In the genomic region with DNA sequence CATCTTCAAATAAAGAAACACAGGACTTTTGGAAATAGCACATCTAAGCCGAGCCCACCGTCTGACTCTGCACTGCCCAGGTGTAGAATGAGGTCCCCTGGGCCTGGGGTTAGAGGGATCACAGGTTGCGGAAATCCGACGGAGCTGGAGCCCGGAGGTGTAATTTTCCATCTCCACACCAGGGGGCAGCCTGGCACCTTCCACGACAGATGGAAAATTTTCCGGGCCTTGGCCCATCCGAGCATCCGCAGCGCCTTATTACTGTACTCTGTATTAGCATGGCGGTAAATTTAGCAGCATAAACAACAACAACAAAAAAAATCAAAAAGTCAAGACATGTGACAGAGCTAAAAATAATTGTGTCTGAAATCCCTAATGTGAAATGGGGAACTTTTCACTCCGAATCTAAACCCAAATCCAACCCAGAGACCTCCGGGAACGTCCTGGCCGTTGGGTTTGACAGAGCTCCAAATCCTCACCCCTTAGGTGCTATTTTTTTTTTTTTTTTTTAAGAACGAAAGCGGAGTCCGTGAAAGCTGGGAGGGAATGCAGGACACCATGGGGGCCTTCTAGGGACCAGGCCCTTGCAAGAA, we compare ENCODE assay signal across 8 cellular contexts.
A peak's percentile ranks its signal among the peaks of the same experiment; 100 is the strongest.
DNase-seq lines count a peak whose midpoint lies in the region; TF ChIP-seq lines count a peak whose summit lies in the region.

No MANE protein-coding gene starts in this region.

- H3K9me3 ChIP-seq in vagina: no peaks in the 10 kb centered on the region

- no peaks in the 10 kb centered on the region for H3K36me3 ChIP-seq in vagina

- H3K4me1 Mint-ChIP-seq in activated naive CD4-positive, alpha-beta T cell treated with anti-CD3 and anti-CD28 coated beads, Interleukin-2, amount 10 ng/mL, durations not matched to agents 7 days and 5 days: peaks cover 4% of the 10 kb centered on the region

- no peaks in the 10 kb centered on the region for H3K4me1 ChIP-seq in vagina

- H3K36me3 Mint-ChIP-seq in activated naive CD4-positive, alpha-beta T cell treated with anti-CD3 and anti-CD28 coated beads, Interleukin-2, amount 10 ng/mL, durations not matched to agents 7 days and 5 days: no peaks in the 10 kb centered on the region

- DNase-seq in Kasumi-1 (lab: John Stamatoyannopoulos, UW) (peak; percentile 32 to 57), SHP77 treated with DMSO at 0.1 percent for 48 hours (lab: John Stamatoyannopoulos, UW) (peak; percentile 56), head of caudate nucleus (peak; percentile 68 to 93 (median 82)), posterior vena cava (ENCODE audit: low spot score) (peak; percentile 88), vagina (ENCODE audit: extremely low spot score in 2 of 2) (no peak)
- DNase-seq in activated naive CD4-positive, alpha-beta T cell treated with anti-CD3 and anti-CD28 coated beads, Interleukin-2, amount 10 ng/mL, durations not matched to agents 7 days and 5 days: peak; percentile 73

- H3K27ac Mint-ChIP-seq in activated naive CD4-positive, alpha-beta T cell treated with anti-CD3 and anti-CD28 coated beads, Interleukin-2, amount 10 ng/mL, durations not matched to agents 7 days and 5 days: peak overlapping the region; percentile 34

- intact Hi-C loops in head of caudate nucleus (cut with DNase I): loop anchor here (10.0 kb wide), 1 partner anchor 160 kb away; no protein-coding TSS in a partner anchor
- intact Hi-C loops in posterior vena cava (cut with DNase I): loop anchor here in 1 of 2 donors (5.0 kb wide), 1 partner anchor 1562 kb away; no protein-coding TSS in a partner anchor
- intact Hi-C loops in vagina (cut with DNase I): no loop called here

- peaks cover 26% of the 10 kb centered on the region for H3K27me3 Mint-ChIP-seq in activated naive CD4-positive, alpha-beta T cell treated with anti-CD3 and anti-CD28 coated beads, Interleukin-2, amount 10 ng/mL, durations not matched to agents 7 days and 5 days

- TF ChIP-seq CTCF in 22Rv1 (IDR thresholded peaks at IDR 0.05) (peak; percentile 99), GM12875 (IDR thresholded peaks at IDR 0.05; ENCODE audit: borderline replicate concordance, insufficient read depth, low read depth, low read length) (peak; percentile 78), vagina (IDR thresholded peaks at IDR 0.05) (peak; percentile 61 to 68 (median 64))

- no peaks in the 10 kb centered on the region for H3K9me3 Mint-ChIP-seq in activated naive CD4-positive, alpha-beta T cell treated with anti-CD3 and anti-CD28 coated beads, Interleukin-2, amount 10 ng/mL, durations not matched to agents 7 days and 5 days

- no peak for TF ChIP-seq POLR2A in vagina (IDR thresholded peaks at IDR 0.05)

- H3K27ac ChIP-seq in 22Rv1 (no peak overlapping the region), vagina (no peak overlapping the region)

- H3K4me3 ChIP-seq in GM12875 (ENCODE audit: low read depth, low read length) (no peak overlapping the region), vagina (no peak overlapping the region)

- no peak overlapping the region for H3K4me3 Mint-ChIP-seq in activated naive CD4-positive, alpha-beta T cell treated with anti-CD3 and anti-CD28 coated beads, Interleukin-2, amount 10 ng/mL, durations not matched to agents 7 days and 5 days

- H3K27me3 ChIP-seq in vagina: no peaks in the 10 kb centered on the region

- CTCF ChIA-PET in activated naive CD4-positive, alpha-beta T cell treated with anti-CD3 and anti-CD28 coated beads, Interleukin-2, amount 10 ng/mL, durations not matched to agents 7 days and 5 days (lab: Charles Lee): interaction anchor here (0.6 to 3.5 kb wide), 15 partner anchors 9 to 518 kb away, joined by 3 to 14 read pairs (median 5); a partner anchor contains a TSS

Comparison
In these comparisons a context has a peak if more than half of its experiments do, and no peak if none do; other contexts are left out.
1. DNase-seq: peak in Kasumi-1 (2 of 2), SHP77 treated with DMSO at 0.1 percent for 48 hours (single experiment), activated naive CD4-positive, alpha-beta T cell treated with anti-CD3 and anti-CD28 coated beads, Interleukin-2, amount 10 ng/mL, durations not matched to agents 7 days and 5 days (single experiment), head of caudate nucleus (42 of 42) and posterior vena cava (single experiment); none in vagina (0 of 2).
2. Peak in every context shown above with its lines, with median percentiles within 50 percentile points of each other: CTCF ChIP-seq.